35 cellular contexts compared by ENCODE assay signal in genomic region chr17:15076991-15077663, GRCh38.
"Had no signal": no experiment of that assay in that cellular context is flagged by ENCODE, and none has a peak within 500 bp of the region (broad histone marks: within the 10 kb centered on the region; RNA-seq: fewer than 3 reads in every experiment).

No MANE protein-coding gene starts in this region.

- H3K27ac ChIP-seq: brain microvascular endothelial cell, Peyer's patch, VCaP had no signal

- H3K4me3 Mint-ChIP-seq: activated B cell treated with CpG ODN at 0.5 μM for 24 hours; activated CD4-positive, alpha-beta memory T cell treated with anti-CD3 and anti-CD28 coated beads for 36 hours; activated naive CD4-positive, alpha-beta T cell treated with anti-CD3 and anti-CD28 coated beads for 36 hours; activated naive CD8-positive, alpha-beta T cell; activated naive CD8-positive, alpha-beta T cell treated with anti-CD3 and anti-CD28 coated beads, Interleukin-2, amount 50 U/mL, for 24 hours; activated T-cell treated with anti-CD3 and anti-CD28 coated beads, Interleukin-2, amount 50 U/mL, for 4 hours; activated T-helper 1 cell treated with anti-CD3 and anti-CD28 coated beads, Interleukin-12 subunit alpha, Interleukin-12 subunit beta, Interleukin-2, Interleukin-4 antibody, amounts not matched to agents 30 ng/mL and 10 ng/mL and 1 ng/mL, durations not matched to agents 14 hours and 24 hours and 36 hours had no signal

- H3K36me3 Mint-ChIP-seq: activated CD4-positive, alpha-beta memory T cell treated with anti-CD3 and anti-CD28 coated beads for 36 hours; activated naive CD8-positive, alpha-beta T cell had no signal

- H3K27me3 ChIP-seq: brain microvascular endothelial cell, Peyer's patch had no signal

- H3K9me3 Mint-ChIP-seq: activated B cell treated with CpG ODN at 0.5 μM for 24 hours; activated CD4-positive, alpha-beta memory T cell treated with anti-CD3 and anti-CD28 coated beads for 36 hours; activated naive CD4-positive, alpha-beta T cell treated with anti-CD3 and anti-CD28 coated beads for 36 hours; activated naive CD8-positive, alpha-beta T cell treated with anti-CD3 and anti-CD28 coated beads, Interleukin-2, amount 50 U/mL, for 24 hours; activated T-cell treated with anti-CD3 and anti-CD28 coated beads, Interleukin-2, amount 50 U/mL, for 4 hours; activated T-helper 1 cell treated with anti-CD3 and anti-CD28 coated beads, Interleukin-12 subunit alpha, Interleukin-12 subunit beta, Interleukin-2, Interleukin-4 antibody, amounts not matched to agents 30 ng/mL and 10 ng/mL and 1 ng/mL, durations not matched to agents 14 hours and 24 hours and 36 hours had no signal

- FAIRE-seq: K562 had no signal

- H3K36me3 ChIP-seq: brain microvascular endothelial cell, Peyer's patch had no signal

- H3K27ac Mint-ChIP-seq: activated B cell treated with CpG ODN at 0.5 μM for 24 hours; activated CD4-positive, alpha-beta memory T cell treated with anti-CD3 and anti-CD28 coated beads for 36 hours; activated naive CD4-positive, alpha-beta T cell treated with anti-CD3 and anti-CD28 coated beads for 36 hours; activated naive CD8-positive, alpha-beta T cell; activated naive CD8-positive, alpha-beta T cell treated with anti-CD3 and anti-CD28 coated beads, Interleukin-2, amount 50 U/mL, for 24 hours; activated T-helper 1 cell treated with anti-CD3 and anti-CD28 coated beads, Interleukin-12 subunit alpha, Interleukin-12 subunit beta, Interleukin-2, Interleukin-4 antibody, amounts not matched to agents 30 ng/mL and 10 ng/mL and 1 ng/mL, durations not matched to agents 14 hours and 24 hours and 36 hours had no signal

- H3K4me1 Mint-ChIP-seq: activated B cell treated with CpG ODN at 0.5 μM for 24 hours; activated naive CD8-positive, alpha-beta T cell treated with anti-CD3 and anti-CD28 coated beads, Interleukin-2, amount 50 U/mL, for 24 hours had no signal

- ATAC-seq: activated naive CD8-positive, alpha-beta T cell treated with anti-CD3 and anti-CD28 coated beads, Interleukin-2, amount 50 U/mL, for 24 hours; activated T-cell treated with anti-CD3 and anti-CD28 coated beads, Interleukin-2, amount 50 U/mL, for 4 hours; K562; PC-3 had no signal

- H3K4me3 ChIP-seq: K562, Peyer's patch had no signal

- H3K9me3 ChIP-seq: Peyer's patch had no signal

- DNase-seq: activated B cell treated with CpG ODN at 0.5 μM for 24 hours; activated CD4-positive, alpha-beta memory T cell treated with anti-CD3 and anti-CD28 coated beads for 36 hours; activated CD4-positive, alpha-beta T cell treated with anti-CD3 and anti-CD28 coated beads for 4 hours; activated CD4-positive, alpha-beta T cell treated with anti-CD3 and anti-CD28 coated beads, Interleukin-2, amount 50 U/mL, for 1 hour; activated CD4-positive, CD25-positive, alpha-beta regulatory T cell treated with anti-CD3 and anti-CD28 coated beads, Interleukin-2, amount 50 U/mL, for 72 hours; activated CD8-positive, alpha-beta memory T cell treated with anti-CD3 and anti-CD28 coated beads, Interleukin-2, amount 50 U/mL, for 4 hours; activated gamma-delta T cell treated with Interleukin-2 at 50 U/mL for 16 hours; activated naive CD4-positive, alpha-beta T cell treated with anti-CD3 and anti-CD28 coated beads for 36 hours; activated naive CD8-positive, alpha-beta T cell treated with anti-CD3 and anti-CD28 coated beads, Interleukin-2, amount 50 U/mL, for 24 hours; activated T-cell treated with anti-CD3 and anti-CD28 coated beads for 4 hours; activated T-cell treated with anti-CD3 and anti-CD28 coated beads, Interleukin-2, amount 50 U/mL, for 4 hours; anterior cingulate cortex; brain microvascular endothelial cell; IMR-90; NCI-H1092 treated with DMSO at 0.1 percent for 48 hours; NCI-H1417; NCI-H146; NCI-H187; NCI-H2081; NCI-H2171 treated with DMSO at 0.1 percent for 48 hours; NCI-H226; NCI-H524 treated with DMSO at 0.1 percent for 48 hours; NCI-H748 treated with DMSO at 0.1 percent for 48 hours; NK-92 treated with Interleukin-12 subunit alpha and Interleukin-12 subunit beta, amount 100 ng/mL, for 24 hours; PC-3; Peyer's patch; RPMI8226; SW 1271; T-helper 1 cell; T-helper 2 cell; T-helper 9 cell had no signal

- H3K4me1 ChIP-seq: Peyer's patch had no signal
